ENCODE assay signal across 20 cellular contexts in the genomic region with DNA sequence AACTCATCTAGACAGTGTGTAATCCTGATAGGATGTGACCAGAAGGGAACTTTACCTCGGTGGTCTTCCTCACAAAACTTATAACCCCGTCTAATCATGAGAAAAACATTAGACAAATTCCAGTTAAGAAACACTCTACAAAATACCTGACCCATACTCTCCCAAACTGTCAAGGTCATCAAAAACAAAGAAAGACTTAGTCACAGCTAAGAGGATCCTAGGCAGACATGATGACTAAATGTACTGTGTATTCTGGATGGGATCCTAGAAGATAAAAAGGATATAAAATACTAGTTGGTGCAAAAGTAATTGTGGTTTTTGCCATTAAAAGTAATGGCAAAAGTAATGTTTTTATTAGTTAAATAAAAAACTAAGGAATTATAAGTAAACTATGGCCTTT.
"Had no signal": no experiment of that assay in that cellular context is flagged by ENCODE, and none has a peak within 500 bp of the region (broad histone marks: within the 10 kb centered on the region; RNA-seq: fewer than 3 reads in every experiment).

No MANE protein-coding gene starts in this region.

- H3K27ac ChIP-seq: esophagus muscularis mucosa, heart left ventricle, upper lobe of right lung had no signal

- H3K36me3 Mint-ChIP-seq: activated naive CD8-positive, alpha-beta T cell treated with anti-CD3 and anti-CD28 coated beads for 36 hours; T-cell had no signal

- H3K9me3 ChIP-seq: esophagus muscularis mucosa, heart left ventricle, upper lobe of right lung had no signal

- H3K4me3 Mint-ChIP-seq: activated CD8-positive, alpha-beta T cell treated with anti-CD3 and anti-CD28 coated beads for 36 hours; activated naive CD8-positive, alpha-beta T cell treated with anti-CD3 and anti-CD28 coated beads for 36 hours; activated T-cell treated with anti-CD3 and anti-CD28 coated beads, Interleukin-2, amount 50 U/mL, for 72 hours; endodermal cell; T-cell had no signal

- H3K27me3 Mint-ChIP-seq: activated CD8-positive, alpha-beta T cell treated with anti-CD3 and anti-CD28 coated beads for 36 hours; activated naive CD8-positive, alpha-beta T cell treated with anti-CD3 and anti-CD28 coated beads for 36 hours; T-cell had no signal

- H3K4me1 Mint-ChIP-seq: activated naive CD8-positive, alpha-beta T cell treated with anti-CD3 and anti-CD28 coated beads for 36 hours; endodermal cell; T-cell had no signal

- H3K36me3 ChIP-seq: esophagus muscularis mucosa, heart left ventricle, upper lobe of right lung had no signal

- ATAC-seq: activated CD8-positive, alpha-beta T cell treated with anti-CD3 and anti-CD28 coated beads for 36 hours; activated T-cell treated with anti-CD3 and anti-CD28 coated beads, Interleukin-2, amount 50 U/mL, for 72 hours; heart left ventricle; left ventricle myocardium superior; stimulated activated naive CD8-positive, alpha-beta T cell treated with anti-CD3 and anti-CD28 coated beads, Interleukin-15, Interleukin-2, amounts not matched to agents 100 U/mL and 50 U/mL, for 24 hours; T-cell; upper lobe of right lung had no signal

- DNase-seq: activated CD4-positive, alpha-beta T cell treated with anti-CD3 and anti-CD28 coated beads for 4 hours; activated CD8-positive, alpha-beta memory T cell treated with anti-CD3 and anti-CD28 coated beads, Interleukin-2, amount 50 U/mL, for 4 hours; activated CD8-positive, alpha-beta T cell treated with anti-CD3 and anti-CD28 coated beads for 36 hours; activated gamma-delta T cell treated with Interleukin-2 at 50 U/mL for 16 hours; activated naive CD8-positive, alpha-beta T cell treated with anti-CD3 and anti-CD28 coated beads for 36 hours; activated T-cell treated with anti-CD3 and anti-CD28 coated beads, Interleukin-2, amount 50 U/mL, for 72 hours; aorta; dermis blood vessel endothelial cell; endodermal cell; foreskin fibroblast; heart left ventricle; islet precursor cell; left ventricle myocardium superior; stimulated activated CD4-positive, alpha-beta T cell treated with anti-CD3 and anti-CD28 coated beads, Interleukin-4, amount 100 ng/mL, for 1 hour; stimulated activated CD8-positive, alpha-beta memory T cell treated with anti-CD3 and anti-CD28 coated beads, Interleukin-4, amount 100 ng/mL, for 48 hours; stimulated activated naive CD8-positive, alpha-beta T cell treated with anti-CD3 and anti-CD28 coated beads, Interleukin-15, Interleukin-2, amounts not matched to agents 100 U/mL and 50 U/mL, for 24 hours; T-cell; T1000; upper lobe of right lung had no signal

- H3K4me1 ChIP-seq: esophagus muscularis mucosa, heart left ventricle, upper lobe of right lung had no signal

- H3K9me3 Mint-ChIP-seq: activated CD8-positive, alpha-beta T cell treated with anti-CD3 and anti-CD28 coated beads for 36 hours; activated naive CD8-positive, alpha-beta T cell treated with anti-CD3 and anti-CD28 coated beads for 36 hours; activated T-cell treated with anti-CD3 and anti-CD28 coated beads, Interleukin-2, amount 50 U/mL, for 72 hours; endodermal cell; T-cell had no signal

- H3K4me3 ChIP-seq: esophagus muscularis mucosa, heart left ventricle, upper lobe of right lung had no signal

- H3K27me3 ChIP-seq: esophagus muscularis mucosa, heart left ventricle, upper lobe of right lung had no signal

- H3K27ac Mint-ChIP-seq: activated CD8-positive, alpha-beta T cell treated with anti-CD3 and anti-CD28 coated beads for 36 hours; activated naive CD8-positive, alpha-beta T cell treated with anti-CD3 and anti-CD28 coated beads for 36 hours; activated T-cell treated with anti-CD3 and anti-CD28 coated beads, Interleukin-2, amount 50 U/mL, for 72 hours; endodermal cell; T-cell had no signal
